ENCODE assay signal across 25 cellular contexts in the genomic region with DNA sequence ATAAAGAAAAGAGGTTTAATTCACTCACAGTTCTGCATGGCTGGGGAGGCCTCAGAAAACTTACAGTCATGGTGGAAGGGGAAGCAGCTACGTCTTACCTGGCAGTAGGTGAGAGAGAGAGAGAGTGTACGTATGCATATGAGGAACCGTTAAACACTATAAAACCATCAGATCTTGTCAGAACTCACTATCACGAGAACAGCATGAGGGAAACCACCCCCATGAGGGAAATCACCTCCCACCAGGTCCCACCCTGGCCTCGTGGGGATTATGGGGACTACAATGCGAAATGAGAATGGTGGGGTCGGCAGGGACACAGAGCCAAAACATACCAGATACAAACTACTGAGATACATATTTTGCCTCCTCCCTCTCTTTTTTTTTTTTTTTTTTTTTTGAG.
"Had no signal": no experiment of that assay in that cellular context is flagged by ENCODE, and none has a peak within 500 bp of the region (broad histone marks: within the 10 kb centered on the region; RNA-seq: fewer than 3 reads in every experiment).

No MANE protein-coding gene starts in this region.

- ATAC-seq: effector memory CD8-positive, alpha-beta T cell; esophagus mucosa; gastrocnemius medialis; heart right ventricle; left cardiac atrium; left lung; left ventricle myocardium superior; lower lobe of right lung; naive thymus-derived CD8-positive, alpha-beta T cell had no signal

- DNase-seq: colonic mucosa; cortex of kidney; effector CD8-positive, alpha-beta T cell; effector memory CD8-positive, alpha-beta T cell; endodermal cell; erythroblast; esophagus squamous epithelium; foreskin fibroblast; foreskin melanocyte; gastrocnemius medialis; glutamatergic neuron; head of caudate nucleus; heart right ventricle; hippocampal formation; left cardiac atrium; left lung; left ventricle myocardium superior; lower lobe of right lung; mesendoderm; midbrain; naive thymus-derived CD8-positive, alpha-beta T cell had no signal

- H3K27ac ChIP-seq: colonic mucosa, epithelial cell of prostate, esophagus squamous epithelium, gastrocnemius medialis, heart right ventricle, left lung, lower lobe of right lung had no signal

- H3K4me3 ChIP-seq: colonic mucosa, esophagus squamous epithelium, gastrocnemius medialis, heart right ventricle, left lung, lower lobe of right lung had no signal

- H3K4me3 Mint-ChIP-seq: dendritic cell treated with granulocyte-macrophage colony-stimulating factor and Interleukin-4, amounts not matched to agents 40 ng/mL and 50 ng/mL, for 4 days; effector memory CD8-positive, alpha-beta T cell; endodermal cell; naive thymus-derived CD8-positive, alpha-beta T cell had no signal

- H3K27me3 ChIP-seq: colonic mucosa, esophagus squamous epithelium, gastrocnemius medialis, heart right ventricle, left lung had no signal

- H3K9me3 Mint-ChIP-seq: dendritic cell treated with granulocyte-macrophage colony-stimulating factor and Interleukin-4, amounts not matched to agents 40 ng/mL and 50 ng/mL, for 4 days; effector memory CD8-positive, alpha-beta T cell; endodermal cell; naive thymus-derived CD8-positive, alpha-beta T cell had no signal

- FAIRE-seq: keratinocyte had no signal

- H3K4me1 Mint-ChIP-seq: naive thymus-derived CD8-positive, alpha-beta T cell had no signal

- H3K9me3 ChIP-seq: colonic mucosa, esophagus squamous epithelium, gastrocnemius medialis, heart right ventricle, left lung, lower lobe of right lung had no signal

- H3K27me3 Mint-ChIP-seq: dendritic cell treated with granulocyte-macrophage colony-stimulating factor and Interleukin-4, amounts not matched to agents 40 ng/mL and 50 ng/mL, for 4 days had no signal

- H3K36me3 ChIP-seq: colonic mucosa, esophagus squamous epithelium, gastrocnemius medialis, heart right ventricle, left lung, lower lobe of right lung had no signal

- H3K36me3 Mint-ChIP-seq: naive thymus-derived CD8-positive, alpha-beta T cell had no signal

- H3K4me1 ChIP-seq: colonic mucosa, esophagus squamous epithelium, gastrocnemius medialis, heart right ventricle, left lung, lower lobe of right lung had no signal

- H3K27ac Mint-ChIP-seq: dendritic cell treated with granulocyte-macrophage colony-stimulating factor and Interleukin-4, amounts not matched to agents 40 ng/mL and 50 ng/mL, for 4 days; effector memory CD8-positive, alpha-beta T cell; endodermal cell had no signal
